In genomic region chr6:235763-236360, GRCh38 we compare ENCODE assay signal across 8 cellular contexts. TPM values are rescaled to one million over a fixed set of nuclear protein-coding genes. Genes with fewer than 3 reads are reported as not detected.
DNase-seq lines count a peak whose midpoint lies in the region; ATAC-seq and TF ChIP-seq lines count a peak whose summit lies in the region.

No MANE protein-coding gene starts in this region.

- peak; percentile 51 to 53 for DNase-seq in activated CD4-positive, alpha-beta T cell treated with anti-CD3 and anti-CD28 coated beads for 24 hours (ENCODE audit: low read depth in 2 of 2)
- DNase-seq in fibroblast of mammary gland (ENCODE audit: low read depth) (peak; percentile 50), sciatic nerve (ENCODE audit: low spot score) (no peak), SW 1271 (lab: John Stamatoyannopoulos, UW) (no peak), occipital lobe (lab: John Stamatoyannopoulos, UW) (no peak), NCI-H510A treated with DMSO at 0.1 percent for 48 hours (lab: John Stamatoyannopoulos, UW) (no peak)

- ATAC-seq in GM18502 (IDR thresholded peaks at IDR 0.05; ENCODE audit: poor library complexity, unreplicated experiment) = peak; percentile 68
- peak; percentile 65 for ATAC-seq in HG03108 (IDR thresholded peaks at IDR 0.05; ENCODE audit: unreplicated experiment)
- ATAC-seq in sciatic nerve = peak; percentile 95

- intact Hi-C loops in sciatic nerve (cut with DNase I) = no loop called here

- TF ChIP-seq CTCF in fibroblast of mammary gland (conservative IDR thresholded peaks at IDR 0.05; ENCODE audit: control insufficient read depth, insufficient read depth, low read depth, low read length) = no peak

- peak overlapping the region; percentile 30 for H3K4me3 ChIP-seq in fibroblast of mammary gland (ENCODE audit: control insufficient read depth, low read depth, low read length)

RNA-seq across cellular contexts. Expression of gene DUSP22, which starts 56.4 kb away (rescaled TPM):
- total RNA-seq in sciatic nerve (62.2 TPM), occipital lobe (23.7 TPM)

Comparison
In these comparisons a context has a peak if more than half of its experiments do, and no peak if none do; other contexts are left out.
1. DNase-seq: peak in activated CD4-positive, alpha-beta T cell treated with anti-CD3 and anti-CD28 coated beads for 24 hours (2 of 2) and fibroblast of mammary gland (single experiment); none in sciatic nerve (single experiment), SW 1271 (0 of 2), occipital lobe (single experiment) and NCI-H510A treated with DMSO at 0.1 percent for 48 hours (single experiment).
2. Peak in every context shown above with its lines, with median percentiles within 50 percentile points of each other: ATAC-seq.